9 cellular contexts compared by ENCODE assay signal in the genomic region with DNA sequence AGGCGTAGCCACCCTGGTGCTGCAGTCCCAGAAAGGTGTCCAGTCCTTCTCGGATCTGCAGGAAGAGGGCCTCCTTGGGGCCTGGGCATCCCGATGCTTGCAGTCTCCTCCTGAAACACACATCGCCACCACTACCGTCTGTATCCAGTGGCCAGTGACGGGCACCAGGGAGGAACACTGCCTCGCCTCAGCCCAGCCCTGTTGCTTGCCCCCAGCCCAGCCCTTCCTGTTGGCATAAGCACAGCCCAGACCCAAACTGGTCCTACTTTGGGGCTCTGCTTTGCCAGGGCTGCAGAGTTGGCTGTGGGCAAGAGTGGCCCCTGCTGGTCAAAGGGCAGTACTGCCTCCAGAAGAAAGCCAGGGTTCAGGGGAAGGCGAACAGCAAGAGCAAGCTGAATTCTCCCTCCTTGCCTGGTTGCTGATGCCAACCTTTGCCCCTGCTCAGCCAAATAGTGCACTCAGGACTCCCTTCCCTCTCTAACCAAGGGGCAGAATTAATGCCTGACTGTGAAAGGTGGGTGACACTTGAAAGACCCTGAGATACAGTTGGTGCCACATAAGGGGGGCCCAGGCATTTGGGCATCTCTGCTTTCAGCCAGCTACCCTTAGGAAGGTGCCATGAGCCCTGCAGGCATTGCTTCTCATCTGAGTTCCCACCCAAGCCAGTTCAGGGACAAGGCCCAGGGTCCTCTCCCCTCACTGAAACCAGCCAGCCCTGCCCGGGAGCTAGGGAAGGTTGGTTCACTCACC. TPM values are rescaled to one million over a fixed set of nuclear protein-coding genes. Genes with fewer than 3 reads are reported as not detected.
A peak's percentile ranks its signal among the peaks of the same experiment; 100 is the strongest.
DNase-seq lines count a peak whose midpoint lies in the region; ATAC-seq, FAIRE-seq and TF ChIP-seq lines count a peak whose summit lies in the region.
"Had no signal": no experiment of that assay in that cellular context is flagged by ENCODE, and none has a peak within 500 bp of the region (broad histone marks: within the 10 kb centered on the region; RNA-seq: fewer than 3 reads in every experiment).

No MANE protein-coding gene starts in this region.

- no peaks in the 10 kb centered on the region for H4K20me1 ChIP-seq in PC-9 (ENCODE audit: insufficient read depth)

- H3K4me3 ChIP-seq in PC-9, result no peak overlapping the region
- peak overlapping the region; percentile 17 for H3K4me3 ChIP-seq in fibroblast of mammary gland (ENCODE audit: control insufficient read depth, low read depth, low read length)

- H3K27me3 Mint-ChIP-seq in natural killer cell treated with Interleukin-12 subunit alpha and Interleukin-12 subunit beta and Interleukin-15 and Interleukin-18, amount 100 ng/mL, for 72 hours, result no peaks in the 10 kb centered on the region

- H3K79me2 ChIP-seq in PC-9 (ENCODE audit: low read depth), result no peaks in the 10 kb centered on the region

- H3K9me3 ChIP-seq in PC-9 (ENCODE audit: insufficient read depth, low read depth), result no peaks in the 10 kb centered on the region

- H3K4me1 Mint-ChIP-seq in natural killer cell treated with Interleukin-12 subunit alpha and Interleukin-12 subunit beta and Interleukin-15 and Interleukin-18, amount 100 ng/mL, for 72 hours (ENCODE audit: low read depth in 2 of 2), result peaks cover 16 to 24% of the 10 kb centered on the region in 2 donors

- H3K9me2 ChIP-seq in PC-9 (ENCODE audit: insufficient read depth), result no peaks in the 10 kb centered on the region

- H3K4me2 ChIP-seq in PC-9, result no peak overlapping the region

- DNase-seq in GM12892 (ENCODE audit: insufficient read length) (peak; percentile 65), HT1080 (ENCODE audit: low read depth) (peak; percentile 75), PC-9 (peak in 1 of 2 experiments; percentile 70), fibroblast of mammary gland (ENCODE audit: low read depth) (peak; percentile 68)
- DNase-seq in activated T-cell treated with anti-CD3 and anti-CD28 coated beads, Interleukin-2, amount 50 U/mL, for 48 hours, result peak; percentile 88 to 89
- DNase-seq in natural killer cell treated with Interleukin-12 subunit alpha and Interleukin-12 subunit beta and Interleukin-15 and Interleukin-18, amount 100 ng/mL, for 72 hours (ENCODE audit: low spot score), result peak; percentile 71
- peak; percentile 61 to 83 (median 72) for DNase-seq in stimulated activated naive CD4-positive, alpha-beta T cell (lab: John Stamatoyannopoulos, UW)

- TF ChIP-seq POLR2A in GM12892 (IDR thresholded peaks at IDR 0.05; ENCODE audit: low read depth, low read length), result no peak

- CTCF ChIA-PET in PC-9 (lab: Charles Lee), result interaction anchor here (0.5 to 1.0 kb wide), 13 partner anchors 9 to 452 kb away, joined by 3 to 11 read pairs (median 4); no protein-coding TSS in a partner anchor

- peak; percentile 90 to 93 for ATAC-seq in natural killer cell treated with Interleukin-12 subunit alpha and Interleukin-12 subunit beta and Interleukin-15 and Interleukin-18, amount 100 ng/mL, for 72 hours
- no peak for ATAC-seq in GM18861 (IDR thresholded peaks at IDR 0.05; ENCODE audit: unreplicated experiment)

- H3K27ac ChIP-seq in PC-9, result no peak overlapping the region

- FAIRE-seq in GM12892 (lab: Jason Lieb, UNC), result peak; percentile 97

- TF ChIP-seq CTCF in PC-9 (conservative IDR thresholded peaks at IDR 0.05) (peak; percentile 96), fibroblast of mammary gland (conservative IDR thresholded peaks at IDR 0.05; ENCODE audit: control insufficient read depth, insufficient read depth, low read depth, low read length) (peak; percentile 97)

- peak overlapping the region; percentile 14 to 33 for H3K27ac Mint-ChIP-seq in natural killer cell treated with Interleukin-12 subunit alpha and Interleukin-12 subunit beta and Interleukin-15 and Interleukin-18, amount 100 ng/mL, for 72 hours

- no peak overlapping the region for H2AFZ ChIP-seq in PC-9

- no TSS peak for BruUV-seq in PC-9 (replicated peaks; lab: Mats Ljungman, UMichigan)

- POLR2A ChIA-PET in PC-9 (lab: Charles Lee; ENCODE audit: unreplicated experiment), result no interaction called here

- no peaks in the 10 kb centered on the region for H3K27me3 ChIP-seq in PC-9 (ENCODE audit: insufficient read depth, low read depth)

- H3F3A ChIP-seq in PC-9 (ENCODE audit: insufficient read depth, low read depth), result peaks cover 10% of the 10 kb centered on the region

- no peaks in the 10 kb centered on the region for H3K36me3 Mint-ChIP-seq in natural killer cell treated with Interleukin-12 subunit alpha and Interleukin-12 subunit beta and Interleukin-15 and Interleukin-18, amount 100 ng/mL, for 72 hours

- no peak overlapping the region for H3K4me3 Mint-ChIP-seq in natural killer cell treated with Interleukin-12 subunit alpha and Interleukin-12 subunit beta and Interleukin-15 and Interleukin-18, amount 100 ng/mL, for 72 hours

- no peaks in the 10 kb centered on the region for H3K9me3 Mint-ChIP-seq in natural killer cell treated with Interleukin-12 subunit alpha and Interleukin-12 subunit beta and Interleukin-15 and Interleukin-18, amount 100 ng/mL, for 72 hours

- H3K4me1 ChIP-seq in PC-9 (replicated peaks; ENCODE audit: insufficient read depth), result peaks cover 16% of the 10 kb centered on the region

- H3K36me3 ChIP-seq in PC-9 (ENCODE audit: low read depth), result no peaks in the 10 kb centered on the region

- intact Hi-C loops in PC-9 (cut with micrococcal nuclease; ENCODE audit: unreplicated experiment), result loop anchor here (1.0 kb wide), 2 partner anchors 27 to 51 kb away; no protein-coding TSS in a partner anchor

RNA-seq across cellular contexts. Expression of gene ARHGEF2, which starts 11.1 kb away (rescaled TPM):
- 57.6 TPM for polyA plus RNA-seq in GM12892 (2012; ENCODE audit: missing spikeins)
- 91.6 and 96.6 TPM in 2 replicates for total RNA-seq in HT1080 (2014; rRNA removed; shearing (Covaris generic))
- polyA plus RNA-seq in HT1080 (2015; cell fraction: cytosol; rRNA removed), result 131 and 142 TPM in 2 replicates
- 389 and 412 TPM in 2 replicates for polyA plus RNA-seq in HT1080 (2015; cell fraction: nucleus; rRNA removed)
- 85.0 and 93.9 TPM in 2 replicates for total RNA-seq in PC-9 (2021)
- 100 to 1,000 TPM; 205 to 234 TPM for total RNA-seq in natural killer cell treated with Interleukin-12 subunit alpha and Interleukin-12 subunit beta and Interleukin-15 and Interleukin-18, amount 100 ng/mL, for 72 hours

RNA-seq across cellular contexts. Expression of gene SSR2, which starts 31.3 kb away (rescaled TPM):
- polyA plus RNA-seq in GM12892 (2012; ENCODE audit: missing spikeins), result 230 TPM
- 582 and 611 TPM in 2 replicates for total RNA-seq in HT1080 (2014; rRNA removed; shearing (Covaris generic))
- polyA plus RNA-seq in HT1080 (2015; cell fraction: cytosol; rRNA removed), result 568 and 615 TPM in 2 replicates
- polyA plus RNA-seq in HT1080 (2015; cell fraction: nucleus; rRNA removed), result 466 and 506 TPM in 2 replicates
- total RNA-seq in PC-9 (2021), result 152 and 196 TPM in 2 replicates
- total RNA-seq in natural killer cell treated with Interleukin-12 subunit alpha and Interleukin-12 subunit beta and Interleukin-15 and Interleukin-18, amount 100 ng/mL, for 72 hours, result 100 to 1,000 TPM; 240 to 299 TPM

RNA-seq across cellular contexts. Expression of gene RXFP4, which starts 48.0 kb away (rescaled TPM):
- polyA plus RNA-seq in GM12892 (2012; ENCODE audit: missing spikeins), result 0.36 TPM
- 0.55 TPM in 1 of 2 replicates, not detected in the other for total RNA-seq in HT1080 (2014; rRNA removed; shearing (Covaris generic))
- polyA plus RNA-seq in HT1080 (2015; cell fraction: cytosol; rRNA removed), result 0.12 TPM in 1 of 2 replicates, not detected in the other
- 0.10 TPM in 1 of 2 replicates, not detected in the other for polyA plus RNA-seq in HT1080 (2015; cell fraction: nucleus; rRNA removed)
- 0.33 TPM in 1 of 2 replicates, not detected in the other for total RNA-seq in PC-9 (2021)
- total RNA-seq in natural killer cell treated with Interleukin-12 subunit alpha and Interleukin-12 subunit beta and Interleukin-15 and Interleukin-18, amount 100 ng/mL, for 72 hours, result not detected
- total RNA-seq: pulmonary artery endothelial cell had no signal

RNA-seq across cellular contexts. Expression of gene KHDC4, which starts 55.2 kb away (rescaled TPM):
- polyA plus RNA-seq in GM12892 (2012; ENCODE audit: missing spikeins), result 46.2 TPM
- 31.2 and 36.2 TPM in 2 replicates for total RNA-seq in HT1080 (2014; rRNA removed; shearing (Covaris generic))
- polyA plus RNA-seq in HT1080 (2015; cell fraction: cytosol; rRNA removed), result 32.6 and 33.2 TPM in 2 replicates
- polyA plus RNA-seq in HT1080 (2015; cell fraction: nucleus; rRNA removed), result 267 and 335 TPM in 2 replicates
- 63.4 and 68.8 TPM in 2 replicates for total RNA-seq in PC-9 (2021)
- 10 to 100 TPM; 47.6 to 96.0 TPM for total RNA-seq in natural killer cell treated with Interleukin-12 subunit alpha and Interleukin-12 subunit beta and Interleukin-15 and Interleukin-18, amount 100 ng/mL, for 72 hours
